ENCODE assay signal across 16 cellular contexts in genomic region chr13:22018297-22019210, GRCh38.
DNase-seq lines count a peak whose midpoint lies in the region; ATAC-seq and TF ChIP-seq lines count a peak whose summit lies in the region.
"Had no signal": no experiment of that assay in that cellular context is flagged by ENCODE, and none has a peak within 500 bp of the region (broad histone marks: within the 10 kb centered on the region; RNA-seq: fewer than 3 reads in every experiment).

No MANE protein-coding gene starts in this region.

- H3K23ac ChIP-seq in neuronal stem cell (ENCODE audit: low read depth, low read length, poor library complexity), result no peak overlapping the region

- H2BK12ac ChIP-seq in neuronal stem cell (ENCODE audit: low read length), result no peak overlapping the region

- H2AK5ac ChIP-seq in neuronal stem cell (ENCODE audit: low read depth, low read length), result no peak overlapping the region

- CTCF ChIA-PET in activated CD4-positive, alpha-beta T cell treated with anti-CD3 and anti-CD28 coated beads for 36 hours (lab: Charles Lee), result no interaction called here

- H2BK15ac ChIP-seq in neuronal stem cell (ENCODE audit: low read length), result no peak overlapping the region

- intact Hi-C loops in activated CD4-positive, alpha-beta T cell treated with anti-CD3 and anti-CD28 coated beads for 36 hours (cut with DNase I, micrococcal nuclease), result no loop called here

- peaks cover 5% of the 10 kb centered on the region for H3K4me1 Mint-ChIP-seq in activated CD4-positive, alpha-beta T cell treated with anti-CD3 and anti-CD28 coated beads for 36 hours
- H3K4me1 Mint-ChIP-seq in activated naive CD8-positive, alpha-beta T cell treated with anti-CD3 and anti-CD28 coated beads, Interleukin-2, amount 50 U/mL, for 24 hours, result peaks cover 10% of the 10 kb centered on the region
- no peaks in the 10 kb centered on the region for H3K4me1 Mint-ChIP-seq in progenitor cell of endocrine pancreas (ENCODE audit: low read depth)

- H2AFZ ChIP-seq in neuronal stem cell (ENCODE audit: low read length), result no peak overlapping the region

- peak; percentile 80 for ATAC-seq in activated CD4-positive, alpha-beta T cell treated with anti-CD3 and anti-CD28 coated beads for 36 hours
- peak; percentile 66 for ATAC-seq in activated naive CD8-positive, alpha-beta T cell treated with anti-CD3 and anti-CD28 coated beads, Interleukin-2, amount 50 U/mL, for 24 hours
- ATAC-seq in GM18907 (IDR thresholded peaks at IDR 0.05; ENCODE audit: unreplicated experiment), result no peak
- ATAC-seq: PC-3 had no signal

- H3K79me1 ChIP-seq in neuronal stem cell (ENCODE audit: low read depth, low read length), result no peaks in the 10 kb centered on the region

- no peak overlapping the region for H2BK120ac ChIP-seq in neuronal stem cell (ENCODE audit: low read depth, low read length)

- POLR2A ChIA-PET in activated CD4-positive, alpha-beta T cell treated with anti-CD3 and anti-CD28 coated beads for 36 hours (lab: Charles Lee), result no interaction called here

- H3K4me3 ChIP-seq in neuronal stem cell (ENCODE audit: low read length in 2 of 2), result no peak overlapping the region

- no peak overlapping the region for H3K4ac ChIP-seq in neuronal stem cell (ENCODE audit: low read length)

- H3K9me3 Mint-ChIP-seq in activated CD4-positive, alpha-beta T cell treated with anti-CD3 and anti-CD28 coated beads for 36 hours (ENCODE audit: low read depth), result no peaks in the 10 kb centered on the region
- H3K9me3 Mint-ChIP-seq in activated naive CD8-positive, alpha-beta T cell treated with anti-CD3 and anti-CD28 coated beads, Interleukin-2, amount 50 U/mL, for 24 hours, result no peaks in the 10 kb centered on the region
- H3K9me3 Mint-ChIP-seq in progenitor cell of endocrine pancreas (ENCODE audit: low read depth), result no peaks in the 10 kb centered on the region

- H3K4me1 ChIP-seq in neuronal stem cell (ENCODE audit: control insufficient read depth in 2 of 2, insufficient read depth in 1 of 2, low read depth in 1 of 2, low read length in 2 of 2), result no peaks in the 10 kb centered on the region

- no peak overlapping the region for H3K27ac ChIP-seq in neuronal stem cell (replicated peaks; ENCODE audit: low read length)

- H3K27ac Mint-ChIP-seq in activated CD4-positive, alpha-beta T cell treated with anti-CD3 and anti-CD28 coated beads for 36 hours, result no peak overlapping the region
- no peak overlapping the region for H3K27ac Mint-ChIP-seq in activated naive CD8-positive, alpha-beta T cell treated with anti-CD3 and anti-CD28 coated beads, Interleukin-2, amount 50 U/mL, for 24 hours
- H3K27ac Mint-ChIP-seq in progenitor cell of endocrine pancreas, result peak overlapping the region; percentile 51

- peak; percentile 46 for DNase-seq in activated CD4-positive, alpha-beta T cell treated with anti-CD3 and anti-CD28 coated beads for 36 hours
- no peak for DNase-seq in activated CD4-positive, alpha-beta T cell treated with anti-CD3 and anti-CD28 coated beads for 1 hour
- DNase-seq in Daoy (ENCODE audit: low read depth) (peak; percentile 47), progenitor cell of endocrine pancreas (ENCODE audit: low spot score, unreplicated experiment) (no peak), neuronal stem cell (ENCODE audit: low spot score) (no peak), NCI-H82 treated with DMSO at 0.1 percent for 48 hours (lab: John Stamatoyannopoulos, UW; ENCODE audit: unreplicated experiment) (no peak)
- no peak for DNase-seq in activated naive CD8-positive, alpha-beta T cell treated with anti-CD3 and anti-CD28 coated beads, Interleukin-2, amount 50 U/mL, for 24 hours
- DNase-seq: C1 segment of cervical spinal cord, DMS 273 treated with DMSO at 0.1 percent for 48 hours, EL, NCI-H1436 treated with DMSO at 0.1 percent for 48 hours, NCI-H2081, NCI-H226, NCI-H526 treated with DMSO at 0.1 percent for 48 hours, PC-3 had no signal

- WGBS in neuronal stem cell (ENCODE audit: extremely low coverage in 2 of 2, insufficient read length in 2 of 2, insufficient replicate concordance in 1 of 2), 2 donors, result no CpG with 5 or more reads among the region's 14 CpGs

- H3K9ac ChIP-seq in neuronal stem cell (ENCODE audit: low read depth, low read length, poor library complexity), result no peak overlapping the region

- no peak overlapping the region for H4K8ac ChIP-seq in neuronal stem cell (ENCODE audit: low read depth, low read length)

- no peaks in the 10 kb centered on the region for H3K27me3 ChIP-seq in neuronal stem cell (ENCODE audit: control insufficient read depth in 3 of 3, insufficient read depth in 3 of 3, low read depth in 1 of 3, low read length in 3 of 3)

- H3K9me3 ChIP-seq in neuronal stem cell (replicated peaks in 1 of 2; ENCODE audit: control insufficient read depth in 2 of 2, insufficient read depth in 1 of 2, low read depth in 1 of 2, low read length in 2 of 2), result no peaks in the 10 kb centered on the region

- H3K27me3 Mint-ChIP-seq in activated CD4-positive, alpha-beta T cell treated with anti-CD3 and anti-CD28 coated beads for 36 hours, result peaks cover 3% of the 10 kb centered on the region
- H3K27me3 Mint-ChIP-seq in activated naive CD8-positive, alpha-beta T cell treated with anti-CD3 and anti-CD28 coated beads, Interleukin-2, amount 50 U/mL, for 24 hours, result no peaks in the 10 kb centered on the region
- H3K27me3 Mint-ChIP-seq in progenitor cell of endocrine pancreas, result no peaks in the 10 kb centered on the region

- no peak overlapping the region for H3K4me2 ChIP-seq in neuronal stem cell (ENCODE audit: insufficient read depth, low read length, poor library complexity, severe bottlenecking)

- TF ChIP-seq CTCF in progenitor cell of endocrine pancreas (IDR thresholded peaks at IDR 0.05; ENCODE audit: unreplicated experiment), result no peak

- no peaks in the 10 kb centered on the region for H3K36me3 ChIP-seq in neuronal stem cell (replicated peaks in 1 of 2; ENCODE audit: control insufficient read depth in 2 of 2, insufficient read depth in 2 of 2, low read length in 2 of 2)

- H3K14ac ChIP-seq in neuronal stem cell (ENCODE audit: low read length), result no peak overlapping the region

- H4K91ac ChIP-seq in neuronal stem cell (ENCODE audit: low read depth, low read length, poor library complexity), result no peak overlapping the region

- H3K18ac ChIP-seq in neuronal stem cell (ENCODE audit: low read length), result no peak overlapping the region

- no peak overlapping the region for H3K4me3 Mint-ChIP-seq in activated CD4-positive, alpha-beta T cell treated with anti-CD3 and anti-CD28 coated beads for 36 hours
- no peak overlapping the region for H3K4me3 Mint-ChIP-seq in activated naive CD8-positive, alpha-beta T cell treated with anti-CD3 and anti-CD28 coated beads, Interleukin-2, amount 50 U/mL, for 24 hours
- no peak overlapping the region for H3K4me3 Mint-ChIP-seq in progenitor cell of endocrine pancreas (ENCODE audit: low read depth)

- H3K36me3 Mint-ChIP-seq in activated CD4-positive, alpha-beta T cell treated with anti-CD3 and anti-CD28 coated beads for 36 hours (ENCODE audit: low read depth), result no peaks in the 10 kb centered on the region
- H3K36me3 Mint-ChIP-seq in activated naive CD8-positive, alpha-beta T cell treated with anti-CD3 and anti-CD28 coated beads, Interleukin-2, amount 50 U/mL, for 24 hours (ENCODE audit: low read depth), result no peaks in the 10 kb centered on the region
- H3K36me3 Mint-ChIP-seq in progenitor cell of endocrine pancreas (ENCODE audit: insufficient read depth), result no peaks in the 10 kb centered on the region

- H2BK5ac ChIP-seq in neuronal stem cell (ENCODE audit: low read length), result no peak overlapping the region

Comparison
In these comparisons a context has a peak if more than half of its experiments do, and no peak if none do; other contexts are left out.
1. DNase-seq: peak in activated CD4-positive, alpha-beta T cell treated with anti-CD3 and anti-CD28 coated beads for 36 hours (single experiment) and Daoy (single experiment); none in activated CD4-positive, alpha-beta T cell treated with anti-CD3 and anti-CD28 coated beads for 1 hour (single experiment), activated naive CD8-positive, alpha-beta T cell treated with anti-CD3 and anti-CD28 coated beads, Interleukin-2, amount 50 U/mL, for 24 hours (single experiment), progenitor cell of endocrine pancreas (single experiment), neuronal stem cell (single experiment) and NCI-H82 treated with DMSO at 0.1 percent for 48 hours (single experiment).